11 cellular contexts compared by ENCODE assay signal in the genomic region with DNA sequence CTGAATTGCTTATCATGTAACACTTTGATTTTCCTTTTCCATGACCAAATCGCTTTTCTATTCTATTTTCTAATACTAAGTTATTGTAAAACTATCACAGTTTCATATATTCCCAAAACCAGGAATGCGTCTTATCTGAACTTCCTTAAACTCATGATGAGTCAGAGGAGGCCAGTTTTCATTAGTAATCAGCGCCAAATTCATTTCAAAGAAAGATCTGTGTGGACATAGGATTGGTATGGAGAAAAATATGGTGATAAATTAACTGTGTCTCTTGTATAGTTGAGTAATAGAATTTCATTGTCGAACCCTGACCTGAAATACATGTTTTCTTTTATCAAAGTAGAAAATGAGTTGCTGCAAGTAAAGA. TPM values are rescaled to one million over a fixed set of nuclear protein-coding genes. Genes with fewer than 3 reads are reported as not detected.
A peak's percentile ranks its signal among the peaks of the same experiment; 100 is the strongest.
DNase-seq lines count a peak whose midpoint lies in the region; ATAC-seq and TF ChIP-seq lines count a peak whose summit lies in the region.
"Had no signal": no experiment of that assay in that cellular context is flagged by ENCODE, and none has a peak within 500 bp of the region (broad histone marks: within the 10 kb centered on the region; RNA-seq: fewer than 3 reads in every experiment).

No MANE protein-coding gene starts in this region.

- H3K27me3 ChIP-seq in colonic mucosa: no peaks in the 10 kb centered on the region
- no peaks in the 10 kb centered on the region for H3K27me3 ChIP-seq in lung (ENCODE audit: control insufficient read depth, insufficient read depth)

- H3K9me3 ChIP-seq in colonic mucosa: no peaks in the 10 kb centered on the region
- no peaks in the 10 kb centered on the region for H3K9me3 ChIP-seq in lung (ENCODE audit: control insufficient read depth in 2 of 2, insufficient read depth in 1 of 2, low read length in 1 of 2)

- no peak overlapping the region for H3K9ac ChIP-seq in colonic mucosa (ENCODE audit: low read depth in 2 of 2, low read length in 2 of 2)

- peak overlapping the region; percentile 20 for H3K27ac ChIP-seq in colonic mucosa
- H3K27ac ChIP-seq in lung (ENCODE audit: low read depth in 1 of 2, low read length in 1 of 2): no peak overlapping the region
- H3K27ac ChIP-seq: VCaP had no signal

- peak; percentile 81 for DNase-seq in AG09309 (ENCODE audit: low read depth)
- DNase-seq in LNCaP clone FGC (ENCODE audit: low read depth): peak; percentile 27
- no peak for DNase-seq in colonic mucosa
- DNase-seq in lung (ENCODE audit: low spot score): no peak
- DNase-seq in HK-2 (ENCODE audit: unreplicated experiment): no peak
- no peak for DNase-seq in NCI-H1930 (lab: John Stamatoyannopoulos, UW)
- DNase-seq: NCI-H82, retina had no signal

- H3K4me1 ChIP-seq in colonic mucosa: no peaks in the 10 kb centered on the region
- peaks cover 13 to 16% of the 10 kb centered on the region in 2 donors for H3K4me1 ChIP-seq in lung (ENCODE audit: control insufficient read depth in 2 of 2, insufficient read depth in 2 of 2, low read length in 2 of 2)

- no peak for TF ChIP-seq CTCF in AG09309 (IDR thresholded peaks at IDR 0.05; ENCODE audit: control insufficient read depth, insufficient read depth, low read depth, low read length, missing control alignments)
- TF ChIP-seq CTCF in LNCaP clone FGC (IDR thresholded peaks at IDR 0.05; ENCODE audit: control insufficient read depth, extremely low read depth, insufficient read depth): no peak
- no peak for TF ChIP-seq CTCF in colonic mucosa (IDR thresholded peaks at IDR 0.05)
- no peak for TF ChIP-seq CTCF in lung (IDR thresholded peaks at IDR 0.05; ENCODE audit: control extremely low read depth, extremely low read depth)

- ATAC-seq in lung (ENCODE audit: insufficient read depth, low FRiP score) (peak; percentile 50), HG03342 (IDR thresholded peaks at IDR 0.05; ENCODE audit: unreplicated experiment) (no peak), GM19324 (IDR thresholded peaks at IDR 0.05; ENCODE audit: low FRiP score, unreplicated experiment) (no peak)

- H3K36me3 ChIP-seq in colonic mucosa (no peaks in the 10 kb centered on the region), lung (ENCODE audit: control insufficient read depth in 2 of 2, insufficient read depth in 2 of 2, low read length in 2 of 2) (no peaks in the 10 kb centered on the region)

- no peak overlapping the region for H3K4me3 ChIP-seq in AG09309 (ENCODE audit: control insufficient read depth, low read depth, low read length)
- no peak overlapping the region for H3K4me3 ChIP-seq in LNCaP clone FGC (ENCODE audit: low read depth, low read length)
- no peak overlapping the region for H3K4me3 ChIP-seq in colonic mucosa
- no peak overlapping the region for H3K4me3 ChIP-seq in lung

- WGBS in lung, 2 donors: 43 to 46% methylated on average over 4 of the region's 4 CpGs

- intact Hi-C loops in colonic mucosa (cut with DNase I): no loop called here

RNA-seq across cellular contexts. Expression of a gene that starts 12.4 kb away (rescaled TPM):
- total RNA-seq in colonic mucosa (10 to 100 TPM; 18.4 to 18.8 TPM), lung (10 to 100 TPM; 67.3 to 96.7 TPM)
- polyA plus RNA-seq in lung: 10 to 100 TPM; 25.4 to 29.1 TPM

RNA-seq across cellular contexts. Expression of a gene that starts 13.2 kb away (rescaled TPM):
- total RNA-seq in colonic mucosa: 10 to 100 TPM; 11.6 to 17.5 TPM
- 100 to 1,000 TPM in 1 of 2 donors, 10 to 100 TPM in 1; 87.1 to 113 TPM for total RNA-seq in lung
- 10 to 100 TPM; 24.2 to 24.5 TPM for polyA plus RNA-seq in lung

Comparison
In these comparisons a context has a peak if more than half of its experiments do, and no peak if none do; other contexts are left out.
1. DNase-seq: peak in AG09309 (single experiment) and LNCaP clone FGC (single experiment); none in colonic mucosa (single experiment), lung (single experiment), HK-2 (single experiment) and NCI-H1930 (0 of 2).
2. RNA of a gene that starts 13.2 kb away (total RNA-seq): 87.1 to 113 TPM in lung; 11.6 to 17.5 TPM in colonic mucosa; every median in the first group is over 4 times any median in the second.